8 cellular contexts compared by ENCODE assay signal in the genomic region with DNA sequence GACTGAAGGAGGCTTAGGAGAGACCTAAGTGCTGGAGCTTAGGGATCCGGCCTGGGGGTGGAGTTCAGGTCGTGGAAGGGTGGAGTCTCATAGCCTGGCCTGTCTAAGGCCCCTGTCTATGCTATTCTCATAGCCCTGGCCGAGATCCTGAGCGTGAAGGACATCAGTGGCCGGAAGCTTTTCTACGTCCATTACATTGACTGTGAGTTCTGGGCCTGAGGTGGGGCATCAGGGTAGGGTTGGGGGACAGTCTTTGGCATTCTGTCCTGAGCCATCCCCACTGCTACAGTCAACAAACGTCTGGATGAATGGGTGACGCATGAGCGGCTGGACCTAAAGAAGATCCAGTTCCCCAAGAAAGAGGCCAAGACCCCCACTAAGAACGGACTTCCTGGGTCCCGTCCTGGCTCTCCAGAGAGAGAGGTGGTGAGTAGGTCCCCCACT. TPM values are rescaled to one million over a fixed set of nuclear protein-coding genes. Genes with fewer than 3 reads are reported as not detected.
DNase-seq lines count a peak whose midpoint lies in the region; ATAC-seq and TF ChIP-seq lines count a peak whose summit lies in the region.

No MANE protein-coding gene starts in this region.

- peaks cover 4% of the 10 kb centered on the region; the same call in 1 of the 2 replicates for H3K4me1 ChIP-seq in HUES6 (ENCODE audit: control insufficient read depth, insufficient read depth, low read length)
- peaks cover 5 to 9% of the 10 kb centered on the region in 2 donors for H3K4me1 ChIP-seq in naive thymus-derived CD4-positive, alpha-beta T cell (ENCODE audit: control insufficient read depth in 2 of 2, insufficient read depth in 2 of 2, low read length in 2 of 2)

- peaks cover 48% of the 10 kb centered on the region for H3K36me3 ChIP-seq in HUES6 (ENCODE audit: control insufficient read depth, insufficient read depth, low read length)
- peaks cover 11 to 51% (median 24%) of the 10 kb centered on the region in 3 experiments for H3K36me3 ChIP-seq in naive thymus-derived CD4-positive, alpha-beta T cell (ENCODE audit: control insufficient read depth in 2 of 3, insufficient read depth in 3 of 3, low read length in 3 of 3)

- H3K9me3 ChIP-seq in HUES6 (ENCODE audit: control insufficient read depth, insufficient read depth, low read depth, low read length) = no peaks in the 10 kb centered on the region
- H3K9me3 ChIP-seq in naive thymus-derived CD4-positive, alpha-beta T cell (ENCODE audit: control insufficient read depth in 2 of 3, low read length in 3 of 3) = no peaks in the 10 kb centered on the region

- DNase-seq in AG09309 (ENCODE audit: low read depth) (no peak), NK-92 (lab: John Stamatoyannopoulos, UW; ENCODE audit: unreplicated experiment) (no peak), GDM1 (lab: John Stamatoyannopoulos, UW) (no peak), erythroblast (lab: John Stamatoyannopoulos, UW) (no peak)
- DNase-seq in central memory CD8-positive, alpha-beta T cell (ENCODE audit: low spot score in 2 of 2) = no peak
- DNase-seq in naive thymus-derived CD4-positive, alpha-beta T cell = no peak
- DNase-seq in activated effector memory CD4-positive, alpha-beta T cell treated with Interleukin-2 at 50 U/mL for 16 hours = no peak

- no peaks in the 10 kb centered on the region for H3K27me3 Mint-ChIP-seq in central memory CD8-positive, alpha-beta T cell
- peaks cover 0 to 5% (median 0%) of the 10 kb centered on the region in 5 donors for H3K27me3 Mint-ChIP-seq in naive thymus-derived CD4-positive, alpha-beta T cell

- peak overlapping the region; percentile 48 for H3K9ac ChIP-seq in HUES6 (ENCODE audit: low read length)

- H3K4me1 Mint-ChIP-seq in central memory CD8-positive, alpha-beta T cell = peaks cover 31% of the 10 kb centered on the region
- peaks cover 12 to 43% (median 29%) of the 10 kb centered on the region in 7 donors for H3K4me1 Mint-ChIP-seq in naive thymus-derived CD4-positive, alpha-beta T cell

- no peak for TF ChIP-seq POLR2A in erythroblast (IDR thresholded peaks at IDR 0.05; ENCODE audit: low read length)

- CTCF ChIA-PET in naive thymus-derived CD4-positive, alpha-beta T cell (lab: Charles Lee) = interaction anchor here (1.1 to 2.9 kb wide), 10 partner anchors 8 to 276 kb away, joined by 3 to 29 read pairs (median 8); a partner anchor contains a TSS

- peak overlapping the region; percentile 95 for H3K4me3 Mint-ChIP-seq in central memory CD8-positive, alpha-beta T cell
- peak overlapping the region; percentile 91 to 99 (median 95) for H3K4me3 Mint-ChIP-seq in naive thymus-derived CD4-positive, alpha-beta T cell

- peak overlapping the region; percentile 97 for H3K27ac Mint-ChIP-seq in central memory CD8-positive, alpha-beta T cell (ENCODE audit: low read depth)
- peak overlapping the region; percentile 93 to 100 (median 99) for H3K27ac Mint-ChIP-seq in naive thymus-derived CD4-positive, alpha-beta T cell

- intact Hi-C loops in naive thymus-derived CD4-positive, alpha-beta T cell (cut with micrococcal nuclease) = loop anchor here (1.0 to 5.0 kb wide), 15 partner anchors 8 to 340 kb away; a partner anchor contains a TSS

- 0 out of 2 replicates have a peak, but pooled peaks cover under 1% of the 10 kb centered on the region for H3K27me3 ChIP-seq in HUES6 (ENCODE audit: control insufficient read depth, insufficient read depth, low read length)
- H3K27me3 ChIP-seq in naive thymus-derived CD4-positive, alpha-beta T cell (ENCODE audit: control insufficient read depth in 2 of 2, insufficient read depth in 2 of 2, low read length in 2 of 2) = no peaks in the 10 kb centered on the region

- POLR2A ChIA-PET in naive thymus-derived CD4-positive, alpha-beta T cell (lab: Charles Lee) = interaction anchor here (0.6 to 3.1 kb wide), 20 partner anchors 9 to 578 kb away, joined by 3 to 42 read pairs (median 7); a partner anchor contains a TSS

- H3K27ac ChIP-seq in HUES6 (ENCODE audit: low read depth, low read length) = no peak overlapping the region; the same call in 1 of the 2 replicates
- peak overlapping the region; percentile 95 for H3K27ac ChIP-seq in naive thymus-derived CD4-positive, alpha-beta T cell (ENCODE audit: low read depth, low read length)

- H3K4me3 ChIP-seq in AG09309 (ENCODE audit: control insufficient read depth, low read depth, low read length) (peak overlapping the region; percentile 59), HUES6 (ENCODE audit: low read depth, low read length) (peak overlapping the region; percentile 88)
- H3K4me3 ChIP-seq in naive thymus-derived CD4-positive, alpha-beta T cell (ENCODE audit: low read length) = peak overlapping the region; percentile 100

- H3K36me3 Mint-ChIP-seq in central memory CD8-positive, alpha-beta T cell (ENCODE audit: insufficient read depth) = peaks cover 45% of the 10 kb centered on the region
- H3K36me3 Mint-ChIP-seq in naive thymus-derived CD4-positive, alpha-beta T cell = peaks cover 7 to 31% (median 13%) of the 10 kb centered on the region in 5 donors

- no peak for TF ChIP-seq CTCF in AG09309 (IDR thresholded peaks at IDR 0.05; ENCODE audit: control insufficient read depth, insufficient read depth, low read depth, low read length, missing control alignments)

- no peaks in the 10 kb centered on the region for H3K9me3 Mint-ChIP-seq in central memory CD8-positive, alpha-beta T cell
- peaks cover 0 to 6% (median 0%) of the 10 kb centered on the region in 11 donors for H3K9me3 Mint-ChIP-seq in naive thymus-derived CD4-positive, alpha-beta T cell

- ATAC-seq in central memory CD8-positive, alpha-beta T cell (replicated peaks; ENCODE audit: extremely low read depth, poor library complexity, severe bottlenecking) = no peak
- ATAC-seq in naive thymus-derived CD4-positive, alpha-beta T cell = no peak

RNA-seq across cellular contexts. Expression of a gene that starts 0.6 kb away (rescaled TPM):
- total RNA-seq in naive thymus-derived CD4-positive, alpha-beta T cell = 100 to 1,000 TPM in 4 of 5 experiments, 10 to 100 TPM in 1; 68.6 to 133 (median 113) TPM
- 10 to 100 TPM; 36.8 to 56.8 TPM for polyA plus RNA-seq in naive thymus-derived CD4-positive, alpha-beta T cell

RNA-seq across cellular contexts. Expression of a gene that starts 7.9 kb away (rescaled TPM):
- total RNA-seq in naive thymus-derived CD4-positive, alpha-beta T cell = 10 to 100 TPM; 41.8 to 94.0 (median 82.0) TPM
- polyA plus RNA-seq in naive thymus-derived CD4-positive, alpha-beta T cell = 10 to 100 TPM; 40.2 to 80.3 TPM

RNA-seq across cellular contexts. Expression of a gene that starts 49.9 kb away (rescaled TPM):
- 100 to 1,000 TPM; 106 to 303 (median 165) TPM for total RNA-seq in naive thymus-derived CD4-positive, alpha-beta T cell
- polyA plus RNA-seq in naive thymus-derived CD4-positive, alpha-beta T cell = 10 to 100 TPM; 54.6 to 73.0 TPM
